In genomic region chr10:123043409-123043925, GRCh38 we compare ENCODE assay signal across 9 cellular contexts. TPM values are rescaled to one million over a fixed set of nuclear protein-coding genes. Genes with fewer than 3 reads are reported as not detected.
DNase-seq lines count a peak whose midpoint lies in the region; ATAC-seq, FAIRE-seq and TF ChIP-seq lines count a peak whose summit lies in the region.
"Had no signal": no experiment of that assay in that cellular context is flagged by ENCODE, and none has a peak within 500 bp of the region (broad histone marks: within the 10 kb centered on the region; RNA-seq: fewer than 3 reads in every experiment).

No MANE protein-coding gene starts in this region.

- no peak overlapping the region for H3K27ac Mint-ChIP-seq in T-helper 2 cell treated with Interferon-gamma antibody and Interleukin-4, amounts not matched to agents 5 μg/mL and 100 μg/mL, for 36 hours

- no peaks in the 10 kb centered on the region for H4K20me1 ChIP-seq in HepG2 (ENCODE audit: insufficient read depth, low read length)
- H4K20me1 ChIP-seq: BLaER1 had no signal

- H3K4me3 Mint-ChIP-seq in T-helper 2 cell treated with Interferon-gamma antibody and Interleukin-4, amounts not matched to agents 5 μg/mL and 100 μg/mL, for 36 hours, result no peak overlapping the region

- peak; percentile 9 for DNase-seq in NK-92 treated with Interleukin-12 subunit alpha and Interleukin-12 subunit beta, amount 100 ng/mL, for 24 hours (lab: John Stamatoyannopoulos, UW)
- DNase-seq in NK-92 (lab: John Stamatoyannopoulos, UW; ENCODE audit: unreplicated experiment) (no peak), NCI-H146 (lab: John Stamatoyannopoulos, UW) (peak; percentile 87), HepG2 (ENCODE audit: low spot score) (peak; percentile 71)
- DNase-seq in T-helper 2 cell treated with Interferon-gamma antibody and Interleukin-4, amounts not matched to agents 5 μg/mL and 100 μg/mL, for 36 hours (ENCODE audit: low spot score), result peak; percentile 23
- DNase-seq in central memory CD4-positive, alpha-beta T cell, result peak; percentile 26
- DNase-seq in stimulated activated CD8-positive, alpha-beta memory T cell treated with anti-CD3 and anti-CD28 coated beads, Interleukin-4, amount 100 ng/mL, for 1 hour (ENCODE audit: low read depth in 2 of 2, low spot score in 1 of 2), result peak; percentile 3 to 5

- no peak overlapping the region for H3K27ac ChIP-seq in HepG2 (ENCODE audit: extremely low read length, insufficient read depth, low read length)
- H3K27ac ChIP-seq: BLaER1 had no signal

- peaks cover 14% of the 10 kb centered on the region for H3K4me1 Mint-ChIP-seq in T-helper 2 cell treated with Interferon-gamma antibody and Interleukin-4, amounts not matched to agents 5 μg/mL and 100 μg/mL, for 36 hours (ENCODE audit: low read depth)

- TF ChIP-seq RAD21 in HepG2 (CRISPR knock-in tag; IDR thresholded peaks at IDR 0.05), result peak; percentile 76

- no TSS peak for BruUV-seq in HepG2 (replicated peaks; lab: Mats Ljungman, UMichigan)

- H3K4me1 ChIP-seq in HepG2 (ENCODE audit: insufficient read depth, low read length), result peaks cover 18% of the 10 kb centered on the region

- no peak overlapping the region for H3K4me3 ChIP-seq in HepG2 (replicated peaks in 1 of 3; ENCODE audit: insufficient read depth in 1 of 3, low read depth in 2 of 3, low read length in 3 of 3)
- H3K4me3 ChIP-seq: BLaER1 had no signal

- H3K36me3 Mint-ChIP-seq in T-helper 2 cell treated with Interferon-gamma antibody and Interleukin-4, amounts not matched to agents 5 μg/mL and 100 μg/mL, for 36 hours (ENCODE audit: low read depth), result peaks cover 1% of the 10 kb centered on the region

- ATAC-seq in HG02610 (IDR thresholded peaks at IDR 0.05; ENCODE audit: unreplicated experiment) (peak; percentile 51), HepG2 (peak; percentile 94)

- TF ChIP-seq EP300 in HepG2 (IDR thresholded peaks at IDR 0.05; ENCODE audit: low read depth in 2 of 2, low read length in 2 of 2), result no peak
- no peak for TF ChIP-seq EP300 in HepG2 (CRISPR knock-in tag; IDR thresholded peaks at IDR 0.05; ENCODE audit: borderline replicate concordance)

- H3K4me2 ChIP-seq in HepG2 (ENCODE audit: low read depth, low read length), result no peak overlapping the region
- H3K4me2 ChIP-seq: BLaER1 had no signal

- WGBS in HepG2 (ENCODE audit: low lambda C conversion rate), result 23% methylated on average over 5 of the region's 5 CpGs

- intact Hi-C loops in HepG2 (cut with micrococcal nuclease; ENCODE audit: unreplicated experiment), result loop anchor here (2.0 to 5.0 kb wide), 2 partner anchors 89 to 339 kb away; no protein-coding TSS in a partner anchor

- peaks cover 23 to 62% of the 10 kb centered on the region in 2 experiments for H3K36me3 ChIP-seq in HepG2 (replicated peaks in 1 of 2; ENCODE audit: control insufficient read depth in 1 of 2, insufficient read depth in 2 of 2, low read length in 2 of 2)

- no peaks in the 10 kb centered on the region for H3K27me3 Mint-ChIP-seq in T-helper 2 cell treated with Interferon-gamma antibody and Interleukin-4, amounts not matched to agents 5 μg/mL and 100 μg/mL, for 36 hours (ENCODE audit: low read depth)

- no peak overlapping the region for H3K9ac ChIP-seq in HepG2 (ENCODE audit: insufficient read depth, low read depth, low read length)
- H3K9ac ChIP-seq: BLaER1 had no signal

- TF ChIP-seq POLR2A in HepG2 (IDR thresholded peaks at IDR 0.05; ENCODE audit: insufficient read depth in 1 of 2, low read depth in 2 of 2, low read length in 2 of 2), result no peak

- FAIRE-seq in HepG2 (lab: Jason Lieb, UNC), result peak; percentile 79

- in situ Hi-C loops in HepG2 (cut with HindIII; ENCODE audit: extremely low pct_ligation_motif_present, low pct_unique_long_range_greater_than_20kb), result loop anchor here (10.0 kb wide), 2 partner anchors 341 to 521 kb away; no protein-coding TSS in a partner anchor

- peak; percentile 85 for TF ChIP-seq CTCF in HepG2 (CRISPR knock-in tag; IDR thresholded peaks at IDR 0.05)

- no peaks in the 10 kb centered on the region for H3K9me3 ChIP-seq in HepG2 (ENCODE audit: low read length)
- H3K9me3 ChIP-seq: BLaER1 had no signal

- no peaks in the 10 kb centered on the region for H3K9me3 Mint-ChIP-seq in T-helper 2 cell treated with Interferon-gamma antibody and Interleukin-4, amounts not matched to agents 5 μg/mL and 100 μg/mL, for 36 hours

- H3K79me2 ChIP-seq in HepG2 (ENCODE audit: insufficient read depth, low read length), result no peaks in the 10 kb centered on the region

- no peak overlapping the region for H2AFZ ChIP-seq in HepG2 (ENCODE audit: low read length)

- POLR2A ChIA-PET in HepG2 (lab: Yijun Ruan, JAX), result no interaction called here

- no peaks in the 10 kb centered on the region for H3K27me3 ChIP-seq in HepG2 (ENCODE audit: control insufficient read depth in 1 of 2, insufficient read depth in 2 of 2, low read length in 2 of 2)
- H3K27me3 ChIP-seq: BLaER1 had no signal

- CTCF ChIA-PET in HepG2 (lab: Yijun Ruan, JAX; ENCODE audit: low intra/inter-chr PET ratio, low total read pairs), result interaction anchor here (0.8 to 2.0 kb wide), 3 partner anchors 90 to 517 kb away, joined by 3 to 15 read pairs (median 4); no protein-coding TSS in a partner anchor

TF ChIP-seq in HepG2, 621 proteins besides CTCF, POLR2A, EP300 and RAD21 (continues in another document):
- TF ChIP-seq MAFF (IDR thresholded peaks at IDR 0.05; ENCODE audit: low read depth, low read length) (0 out of 2 replicates have a peak, but pooled peaks have one; percentile 4), FOXO1 (CRISPR knock-in tag; IDR thresholded peaks at IDR 0.05) (no peak), MIXL1 (CRISPR knock-in tag; IDR thresholded peaks at IDR 0.05) (0 out of 2 replicates have a peak, but pooled peaks have one; percentile 20), XRCC5 (optimal IDR thresholded peaks at IDR 0.05; ENCODE audit: low read length) (peak; percentile 23), ETV5 (CRISPR knock-in tag; IDR thresholded peaks at IDR 0.05; ENCODE audit: borderline replicate concordance) (0 out of 2 replicates have a peak, but pooled peaks have one; percentile 16)

RNA-seq across cellular contexts. Expression of gene ACADSB, which starts 34.7 kb away (rescaled TPM):
- 80.0 and 186 TPM in 2 replicates for total RNA-seq in HepG2 (2016; rRNA removed; fragmentation: Illumina TruSeq; extraction: Trizol)
- total RNA-seq in HepG2 (2016; cell fraction: cytosol; rRNA removed; fragmentation: Illumina TruSeq; extraction: Trizol; ENCODE audit: low read depth), result 4.1 and 6.0 TPM in 2 replicates
- 83.2 and 181 TPM in 2 replicates for total RNA-seq in HepG2 (2016; cell fraction: insoluble cytoplasmic fraction; rRNA removed; fragmentation: Illumina TruSeq; extraction: Trizol)
- total RNA-seq in HepG2 (2016; cell fraction: membrane; rRNA removed; fragmentation: Illumina TruSeq; extraction: Trizol), result 18.7 and 22.3 TPM in 2 replicates
- total RNA-seq in HepG2 (2016; cell fraction: nucleus; rRNA removed; fragmentation: Illumina TruSeq; extraction: Trizol), result 56.2 and 60.6 TPM in 2 replicates
- 76.6 and 87.6 TPM in 2 replicates for polyA plus RNA-seq in HepG2 (2011; rRNA removed)
- polyA plus RNA-seq in HepG2 (2011; cell fraction: cytosol; rRNA removed), result 29.9 and 54.9 TPM in 2 replicates
- 44.5 and 55.6 TPM in 2 replicates for polyA plus RNA-seq in HepG2 (2011; cell fraction: nucleus; rRNA removed)
- 86.5 and 157 TPM in 2 replicates for polyA plus RNA-seq in HepG2 (2012)
- polyA plus RNA-seq in HepG2 (2016; cell fraction: cytosol; fragmentation: Illumina TruSeq; extraction: Trizol; ENCODE audit: low read depth), result 2.0 and 3.4 TPM in 2 replicates
- polyA plus RNA-seq in HepG2 (2016; cell fraction: insoluble cytoplasmic fraction; fragmentation: Illumina TruSeq; extraction: Trizol; ENCODE audit: low read depth), result 165 TPM in 2 replicates
- 8.4 and 9.5 TPM in 2 replicates for polyA plus RNA-seq in HepG2 (2016; cell fraction: membrane; fragmentation: Illumina TruSeq; extraction: Trizol; ENCODE audit: low read depth)
- polyA plus RNA-seq in HepG2 (2016; cell fraction: nucleus; fragmentation: Illumina TruSeq; extraction: Trizol; ENCODE audit: insufficient read depth, low read depth), result 75.5 and 83.4 TPM in 2 replicates
- 1.1 and 23.6 TPM in 2 replicates for polyA minus RNA-seq in HepG2 (2011; rRNA and poly(A)+ RNA removed; ENCODE audit: low replicate concordance)
- 44.7 and 65.6 TPM in 2 replicates for polyA minus RNA-seq in HepG2 (2011; cell fraction: cytosol; rRNA and poly(A)+ RNA removed)
- polyA minus RNA-seq in HepG2 (2011; cell fraction: nucleus; rRNA and poly(A)+ RNA removed), result 83.4 and 110 TPM in 2 replicates

RNA-seq across cellular contexts. Expression of gene IKZF5, which starts 34.9 kb away (rescaled TPM):
- 3.7 and 4.1 TPM in 2 replicates for total RNA-seq in HepG2 (2016; rRNA removed; fragmentation: Illumina TruSeq; extraction: Trizol)
- 0.61 and 0.62 TPM in 2 replicates for total RNA-seq in HepG2 (2016; cell fraction: cytosol; rRNA removed; fragmentation: Illumina TruSeq; extraction: Trizol; ENCODE audit: low read depth)
- total RNA-seq in HepG2 (2016; cell fraction: insoluble cytoplasmic fraction; rRNA removed; fragmentation: Illumina TruSeq; extraction: Trizol), result 3.1 and 4.8 TPM in 2 replicates
- 2.5 and 3.3 TPM in 2 replicates for total RNA-seq in HepG2 (2016; cell fraction: membrane; rRNA removed; fragmentation: Illumina TruSeq; extraction: Trizol)
- 8.2 and 9.7 TPM in 2 replicates for total RNA-seq in HepG2 (2016; cell fraction: nucleus; rRNA removed; fragmentation: Illumina TruSeq; extraction: Trizol)
- 11.3 and 12.0 TPM in 2 replicates for polyA plus RNA-seq in HepG2 (2011; rRNA removed)
- 4.6 and 5.5 TPM in 2 replicates for polyA plus RNA-seq in HepG2 (2011; cell fraction: cytosol; rRNA removed)
- 12.2 and 13.5 TPM in 2 replicates for polyA plus RNA-seq in HepG2 (2011; cell fraction: nucleus; rRNA removed)
- 9.4 and 13.5 TPM in 2 replicates for polyA plus RNA-seq in HepG2 (2012)
- polyA plus RNA-seq in HepG2 (2016; cell fraction: cytosol; fragmentation: Illumina TruSeq; extraction: Trizol; ENCODE audit: low read depth), result 1.1 and 1.2 TPM in 2 replicates
- 13.5 and 14.5 TPM in 2 replicates for polyA plus RNA-seq in HepG2 (2016; cell fraction: insoluble cytoplasmic fraction; fragmentation: Illumina TruSeq; extraction: Trizol; ENCODE audit: low read depth)
- polyA plus RNA-seq in HepG2 (2016; cell fraction: membrane; fragmentation: Illumina TruSeq; extraction: Trizol; ENCODE audit: low read depth), result 3.2 and 5.6 TPM in 2 replicates
- polyA plus RNA-seq in HepG2 (2016; cell fraction: nucleus; fragmentation: Illumina TruSeq; extraction: Trizol; ENCODE audit: insufficient read depth, low read depth), result 18.6 and 19.5 TPM in 2 replicates
- polyA minus RNA-seq in HepG2 (2011; rRNA and poly(A)+ RNA removed; ENCODE audit: low replicate concordance), result 6.1 and 9.1 TPM in 2 replicates
- 4.9 and 5.3 TPM in 2 replicates for polyA minus RNA-seq in HepG2 (2011; cell fraction: cytosol; rRNA and poly(A)+ RNA removed)
- polyA minus RNA-seq in HepG2 (2011; cell fraction: nucleus; rRNA and poly(A)+ RNA removed), result 21.5 and 26.7 TPM in 2 replicates
